Comparison of ENCODE assay signal across 1 cellular context in the genomic region with DNA sequence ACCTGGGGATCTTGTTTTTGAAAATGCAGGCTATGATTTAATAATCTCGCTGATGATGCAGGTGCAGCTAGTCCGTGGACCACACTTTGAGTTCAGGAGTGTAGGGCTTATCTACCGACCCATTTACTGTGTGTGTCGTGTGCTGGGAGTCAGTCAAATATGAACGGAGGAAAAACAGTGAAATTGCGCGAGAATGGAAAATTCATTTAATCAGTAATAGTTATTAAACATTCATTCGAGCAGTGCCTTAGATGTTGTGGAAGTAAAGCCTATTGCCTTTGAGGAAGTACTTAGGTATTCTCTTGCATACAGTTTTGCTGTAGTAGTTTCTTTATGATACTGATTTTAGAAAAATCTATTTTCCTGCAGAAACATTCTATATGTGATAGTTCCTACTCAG.
TF ChIP-seq lines count a peak whose summit lies in the region.

No MANE protein-coding gene starts in this region.

TF ChIP-seq in GM12878, 131 proteins besides CTCF, POLR2A, EP300 and RAD21 (continued from another document):
- TF ChIP-seq ZBTB40 (IDR thresholded peaks at IDR 0.05; ENCODE audit: borderline replicate concordance) (no peak), EGR1 (IDR thresholded peaks at IDR 0.05; ENCODE audit: borderline replicate concordance in 1 of 2, low read depth in 2 of 2, low read length in 2 of 2) (no peak), SREBF1 (IDR thresholded peaks at IDR 0.05; ENCODE audit: low read length) (no peak), GATAD2B (conservative IDR thresholded peaks at IDR 0.05; ENCODE audit: low read depth) (no peak), NBN (IDR thresholded peaks at IDR 0.05) (no peak), YY1 (IDR thresholded peaks at IDR 0.05; ENCODE audit: low read depth, low read length) (no peak), CHD1 (IDR thresholded peaks at IDR 0.05; ENCODE audit: low read depth, low read length) (no peak)
- TF ChIP-seq, protein P1, sequence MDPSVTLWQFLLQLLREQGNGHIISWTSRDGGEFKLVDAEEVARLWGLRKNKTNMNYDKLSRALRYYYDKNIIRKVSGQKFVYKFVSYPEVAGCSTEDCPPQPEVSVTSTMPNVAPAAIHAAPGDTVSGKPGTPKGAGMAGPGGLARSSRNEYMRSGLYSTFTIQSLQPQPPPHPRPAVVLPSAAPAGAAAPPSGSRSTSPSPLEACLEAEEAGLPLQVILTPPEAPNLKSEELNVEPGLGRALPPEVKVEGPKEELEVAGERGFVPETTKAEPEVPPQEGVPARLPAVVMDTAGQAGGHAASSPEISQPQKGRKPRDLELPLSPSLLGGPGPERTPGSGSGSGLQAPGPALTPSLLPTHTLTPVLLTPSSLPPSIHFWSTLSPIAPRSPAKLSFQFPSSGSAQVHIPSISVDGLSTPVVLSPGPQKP (IDR thresholded peaks at IDR 0.05; ENCODE audit: low read depth, low read length), result no peak
- TF ChIP-seq, protein P2, sequence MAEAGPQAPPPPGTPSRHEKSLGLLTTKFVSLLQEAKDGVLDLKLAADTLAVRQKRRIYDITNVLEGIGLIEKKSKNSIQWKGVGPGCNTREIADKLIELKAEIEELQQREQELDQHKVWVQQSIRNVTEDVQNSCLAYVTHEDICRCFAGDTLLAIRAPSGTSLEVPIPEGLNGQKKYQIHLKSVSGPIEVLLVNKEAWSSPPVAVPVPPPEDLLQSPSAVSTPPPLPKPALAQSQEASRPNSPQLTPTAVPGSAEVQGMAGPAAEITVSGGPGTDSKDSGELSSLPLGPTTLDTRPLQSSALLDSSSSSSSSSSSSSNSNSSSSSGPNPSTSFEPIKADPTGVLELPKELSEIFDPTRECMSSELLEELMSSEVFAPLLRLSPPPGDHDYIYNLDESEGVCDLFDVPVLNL (IDR thresholded peaks at IDR 0.05; ENCODE audit: low read depth, low read length), result no peak
TF ChIP-seq in GM12878: peak in this region for 0.
